8 cellular contexts compared by ENCODE assay signal in genomic region chr18:79944126-79944731, GRCh38. TPM values are rescaled to one million over a fixed set of nuclear protein-coding genes. Genes with fewer than 3 reads are reported as not detected.
DNase-seq lines count a peak whose midpoint lies in the region; ATAC-seq and TF ChIP-seq lines count a peak whose summit lies in the region.

No MANE protein-coding gene starts in this region.

- H3K4me3 Mint-ChIP-seq in CD14-positive monocyte: no peak overlapping the region

- H3K27me3 Mint-ChIP-seq in CD14-positive monocyte (ENCODE audit: low read depth in 3 of 3): peaks cover 0 to 5% (median 0%) of the 10 kb centered on the region in 3 donors

- intact Hi-C loops in CD14-positive monocyte (cut with micrococcal nuclease): loop anchor here (10.0 kb wide), 2 partner anchors 49 to 161 kb away; partner anchors contain the start of gene ADNP2 (in 1 of the 2)

- in situ Hi-C loops in GM13977 (cut with MboI; ENCODE audit: low pct_unique_long_range_greater_than_20kb, low sequenced_read_pairs, unreplicated experiment): no loop called here

- TF ChIP-seq CTCF in GM13977 (IDR thresholded peaks at IDR 0.05; ENCODE audit: extremely low read depth, insufficient read depth, missing control alignments) (no peak), CD14-positive monocyte (IDR thresholded peaks at IDR 0.05) (no peak)

- peaks cover 24% of the 10 kb centered on the region for H3K4me1 Mint-ChIP-seq in CD14-positive monocyte

- peak; percentile 62 for ATAC-seq in HG02884 (IDR thresholded peaks at IDR 0.05; ENCODE audit: unreplicated experiment)
- no peak for ATAC-seq in HG03280 (IDR thresholded peaks at IDR 0.05; ENCODE audit: unreplicated experiment)

- DNase-seq in GM13977 (ENCODE audit: low spot score) (peak; percentile 46), occipital lobe (lab: John Stamatoyannopoulos, UW) (peak; percentile 31), NCI-H2227 treated with DMSO at 0.1 percent for 48 hours (lab: John Stamatoyannopoulos, UW) (no peak), NCI-H1436 (lab: John Stamatoyannopoulos, UW) (no peak), CD14-positive monocyte (ENCODE audit: low spot score) (no peak)
- DNase-seq in activated CD8-positive, alpha-beta memory T cell treated with anti-CD3 and anti-CD28 coated beads, Interleukin-2, amount 50 U/mL, for 48 hours: peak; percentile 69

- H3K27ac Mint-ChIP-seq in CD14-positive monocyte: peak overlapping the region in 3 of 7 donors; percentile 35 to 66 (median 52)

- H3K9me3 Mint-ChIP-seq in CD14-positive monocyte: peaks cover 0 to 12% (median 9%) of the 10 kb centered on the region in 7 donors

- peaks cover 75 to 91% of the 10 kb centered on the region in 2 donors for H3K36me3 Mint-ChIP-seq in CD14-positive monocyte

RNA-seq across cellular contexts. Expression of gene SLC66A2, which starts 7.2 kb away (rescaled TPM):
- 31.0 TPM for total RNA-seq in occipital lobe
- 10 to 100 TPM; 26.8 to 33.8 TPM for polyA plus RNA-seq in CD14-positive monocyte

RNA-seq across cellular contexts. Expression of gene HSBP1L1, which starts 20.2 kb away (rescaled TPM):
- total RNA-seq in occipital lobe: 2.5 TPM
- 10 to 100 TPM in 1 of 2 donors, 1 to 10 TPM in 1; 2.5 to 10.8 TPM for polyA plus RNA-seq in CD14-positive monocyte

RNA-seq across cellular contexts. Expression of gene TXNL4A, which starts 44.1 kb away (rescaled TPM):
- total RNA-seq in occipital lobe: 36.7 TPM
- 100 to 1,000 TPM; 150 to 192 TPM for polyA plus RNA-seq in CD14-positive monocyte

Comparison
In these comparisons a context has a peak if more than half of its experiments do, and no peak if none do; other contexts are left out.
1. DNase-seq: peak in GM13977 (single experiment), activated CD8-positive, alpha-beta memory T cell treated with anti-CD3 and anti-CD28 coated beads, Interleukin-2, amount 50 U/mL, for 48 hours (single experiment) and occipital lobe (single experiment); none in NCI-H2227 treated with DMSO at 0.1 percent for 48 hours (single experiment), NCI-H1436 (single experiment) and CD14-positive monocyte (single experiment).